In the genomic region with DNA sequence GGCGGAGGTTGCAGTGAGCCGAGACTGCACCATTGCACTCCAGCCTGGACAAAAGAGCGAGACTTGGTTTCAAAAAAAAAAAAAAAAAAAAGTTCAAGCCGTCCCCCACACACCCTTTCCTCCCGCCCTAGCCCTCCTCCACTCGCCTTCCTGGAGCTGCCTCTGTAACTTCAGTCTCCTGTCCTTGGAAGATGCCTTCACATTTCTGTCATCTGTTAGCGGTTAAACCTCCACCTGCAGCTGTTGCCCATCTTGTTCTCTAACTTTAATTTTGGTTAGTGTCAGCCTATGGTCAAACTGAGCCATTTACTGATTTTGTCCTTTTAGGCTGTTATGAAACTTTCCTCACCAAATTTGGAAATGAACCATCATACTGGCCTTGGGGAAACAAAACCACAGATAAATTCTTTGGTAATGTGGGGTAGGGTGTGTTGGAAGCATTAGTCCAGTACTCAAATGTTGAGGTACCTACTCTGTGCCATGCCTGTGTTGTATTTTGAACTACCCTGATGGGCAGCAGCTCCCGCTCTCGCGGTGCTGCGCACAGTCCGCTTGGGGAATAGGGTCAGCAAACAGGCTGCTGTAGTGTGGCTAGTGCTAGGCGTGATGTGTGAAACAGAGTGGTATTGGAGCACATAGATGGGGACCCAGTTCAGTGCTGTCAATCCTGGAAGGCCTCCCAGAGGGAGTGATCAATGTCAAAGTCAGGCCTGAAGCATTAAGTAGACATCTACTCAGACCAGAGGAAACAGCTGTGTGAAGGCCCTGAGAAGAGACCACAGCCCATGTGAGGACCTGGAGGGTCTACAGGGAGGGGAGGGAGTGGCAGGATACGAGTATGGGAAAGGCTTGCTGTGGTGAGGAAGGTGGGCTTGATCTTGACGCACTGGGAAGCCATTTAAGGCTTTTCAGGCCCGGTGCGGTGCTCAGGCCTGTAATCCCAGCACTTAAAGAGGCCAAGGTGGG, we compare ENCODE assay signal across 10 cellular contexts. TPM values are rescaled to one million over a fixed set of nuclear protein-coding genes. Genes with fewer than 3 reads are reported as not detected.
DNase-seq lines count a peak whose midpoint lies in the region; ATAC-seq and TF ChIP-seq lines count a peak whose summit lies in the region.
"Had no signal": no experiment of that assay in that cellular context is flagged by ENCODE, and none has a peak within 500 bp of the region (broad histone marks: within the 10 kb centered on the region; RNA-seq: fewer than 3 reads in every experiment).

No MANE protein-coding gene starts in this region.

- H3K4me1 Mint-ChIP-seq in activated T-cell treated with anti-CD3 and anti-CD28 coated beads, Interleukin-2, amount 50 U/mL, for 24 hours (ENCODE audit: low read depth), result peaks cover 32% of the 10 kb centered on the region
- no peaks in the 10 kb centered on the region for H3K4me1 Mint-ChIP-seq in WTC11
- H3K4me1 Mint-ChIP-seq in naive thymus-derived CD4-positive, alpha-beta T cell, result peaks cover 5 to 31% (median 13%) of the 10 kb centered on the region in 7 donors

- peak overlapping the region; percentile 4; the same call in 1 of the 2 replicates for H3K18ac ChIP-seq in IMR-90 (ENCODE audit: low read depth, low read length)

- peaks cover 9% of the 10 kb centered on the region; the same call in 1 of the 2 replicates for H3K9me1 ChIP-seq in IMR-90 (ENCODE audit: insufficient read depth, low read length)

- intact Hi-C loops in IMR-90 (cut with micrococcal nuclease), result loop anchor here (5.0 kb wide), 1 partner anchor 309 kb away; no protein-coding TSS in a partner anchor
- intact Hi-C loops in naive thymus-derived CD4-positive, alpha-beta T cell (cut with micrococcal nuclease), result loop anchor here (1.0 to 2.0 kb wide), 4 partner anchors 60 to 405 kb away; no protein-coding TSS in a partner anchor

- no peak overlapping the region for H3K56ac ChIP-seq in IMR-90 (ENCODE audit: extremely low read depth, insufficient read depth, low read length)

- no peak overlapping the region for H4K5ac ChIP-seq in IMR-90 (ENCODE audit: low read depth, low read length)

- in situ Hi-C loops in IMR-90 (cut with MboI; ENCODE audit: low sequenced_read_pairs), result no loop called here

- dilution Hi-C loops in IMR-90 (cut with HindIII; ENCODE audit: low sequenced_read_pairs, unreplicated experiment), result no loop called here

- H2AK9ac ChIP-seq in IMR-90 (replicated peaks; ENCODE audit: low read depth, low read length, poor library complexity), result peak overlapping the region; percentile 39

- CTCF ChIA-PET in IMR-90 (lab: Yijun Ruan, JAX), result interaction anchor here (0.6 kb wide), 1 partner anchor 29 kb away, joined by 7 read pairs; no protein-coding TSS in a partner anchor
- CTCF ChIA-PET in WTC11 (lab: Charles Lee), result interaction anchor here (0.7 to 1.6 kb wide), 6 partner anchors 61 to 351 kb away, joined by 3 to 6 read pairs (median 4); no protein-coding TSS in a partner anchor
- CTCF ChIA-PET in naive thymus-derived CD4-positive, alpha-beta T cell (lab: Charles Lee), result interaction anchor here (0.7 to 2.6 kb wide), 2 partner anchors 60 to 545 kb away, joined by 3 to 8 read pairs; no protein-coding TSS in a partner anchor

- H3K79me1 ChIP-seq in IMR-90 (ENCODE audit: low read depth in 1 of 2, low read length in 2 of 2), result peaks cover 2 to 15% of the 10 kb centered on the region in 2 experiments; a peak in 3 of 4 replicates

- H3K27me3 ChIP-seq in IMR-90 (ENCODE audit: control insufficient read depth, insufficient read depth, low read length), result no peaks in the 10 kb centered on the region
- H3K27me3 ChIP-seq in naive thymus-derived CD4-positive, alpha-beta T cell (ENCODE audit: control insufficient read depth in 2 of 2, insufficient read depth in 2 of 2, low read length in 2 of 2), result no peaks in the 10 kb centered on the region
- H3K27me3 ChIP-seq: colonic mucosa had no signal

- POLR2A ChIA-PET in IMR-90 (lab: Charles Lee; ENCODE audit: unreplicated experiment), result interaction anchor here (0.6 kb wide), 1 partner anchor 51 kb away, joined by 23 read pairs; no protein-coding TSS in a partner anchor
- POLR2A ChIA-PET in WTC11 (lab: Charles Lee), result interaction anchor here (0.7 kb wide), 1 partner anchor 428 kb away, joined by 3 read pairs; no protein-coding TSS in a partner anchor
- POLR2A ChIA-PET in naive thymus-derived CD4-positive, alpha-beta T cell (lab: Charles Lee), result interaction anchor here (0.5 to 0.6 kb wide), 2 partner anchors 53 to 145 kb away, joined by 3 read pairs; no protein-coding TSS in a partner anchor

- no peak overlapping the region for H3K4me2 ChIP-seq in IMR-90 (ENCODE audit: low read depth, low read length)

- 93% methylated on average over 6 of the region's 17 CpGs; no CpG with 5 or more reads in 1 of the 2 experiments for WGBS in IMR-90 (ENCODE audit: extremely low coverage in 2 of 2, insufficient read length in 1 of 2), 2 experiments

- H3K9ac ChIP-seq in IMR-90 (ENCODE audit: low read depth, low read length), result no peak overlapping the region

- peak overlapping the region; percentile 35 for H2BK5ac ChIP-seq in IMR-90 (ENCODE audit: low read depth, low read length, poor library complexity, severe bottlenecking)

- H4K91ac ChIP-seq in IMR-90 (ENCODE audit: insufficient read depth, low read depth, low read length), result peak overlapping the region; percentile 41; the same call in 1 of the 2 replicates

- H3K14ac ChIP-seq in IMR-90 (replicated peaks; ENCODE audit: low read depth, low read length), result 0 out of 2 replicates have a peak overlapping the region, but pooled peaks have one; percentile 0

- H3K27me3 Mint-ChIP-seq in activated T-cell treated with anti-CD3 and anti-CD28 coated beads, Interleukin-2, amount 50 U/mL, for 24 hours, result no peaks in the 10 kb centered on the region
- no peaks in the 10 kb centered on the region for H3K27me3 Mint-ChIP-seq in WTC11 (ENCODE audit: low read depth)
- H3K27me3 Mint-ChIP-seq in naive thymus-derived CD4-positive, alpha-beta T cell, result no peaks in the 10 kb centered on the region

- peak overlapping the region; percentile 66 for H2AFZ ChIP-seq in IMR-90 (replicated peaks; ENCODE audit: low read length, poor library complexity)

- no peak for TF ChIP-seq POLR2A in IMR-90 (IDR thresholded peaks at IDR 0.05; ENCODE audit: low read depth, low read length)

- no peaks in the 10 kb centered on the region for H3K9me3 Mint-ChIP-seq in activated T-cell treated with anti-CD3 and anti-CD28 coated beads, Interleukin-2, amount 50 U/mL, for 24 hours
- no peaks in the 10 kb centered on the region for H3K9me3 Mint-ChIP-seq in WTC11
- peaks cover 0 to 2% (median 0%) of the 10 kb centered on the region in 11 donors for H3K9me3 Mint-ChIP-seq in naive thymus-derived CD4-positive, alpha-beta T cell

- H3K27ac ChIP-seq in IMR-90 (ENCODE audit: insufficient read depth, low read length), result no peak overlapping the region
- H3K27ac ChIP-seq in naive thymus-derived CD4-positive, alpha-beta T cell (ENCODE audit: low read depth, low read length), result no peak overlapping the region
- H3K27ac ChIP-seq: colonic mucosa had no signal

- TF ChIP-seq CTCF in IMR-90 (conservative IDR thresholded peaks at IDR 0.05; ENCODE audit: low read depth, low read length) (no peak), WTC11 (IDR thresholded peaks at IDR 0.05) (no peak)

- 0 out of 4 replicates have a peak overlapping the region, but pooled peaks of 1 of the 2 experiments have one; percentile 2 for H4K8ac ChIP-seq in IMR-90 (ENCODE audit: low read depth in 2 of 2, low read length in 2 of 2)

- no peak for ATAC-seq in IMR-90 (ENCODE audit: low read depth)
- no peak for ATAC-seq in WTC11
- no peak for ATAC-seq in naive thymus-derived CD4-positive, alpha-beta T cell
- no peak for ATAC-seq in GM21360 (IDR thresholded peaks at IDR 0.05; ENCODE audit: unreplicated experiment)

- no TSS peak for BruUV-seq in IMR-90 (replicated peaks; lab: Mats Ljungman, UMichigan)

- H3K4me3 Mint-ChIP-seq in activated T-cell treated with anti-CD3 and anti-CD28 coated beads, Interleukin-2, amount 50 U/mL, for 24 hours, result no peak overlapping the region
- no peak overlapping the region for H3K4me3 Mint-ChIP-seq in WTC11
- no peak overlapping the region for H3K4me3 Mint-ChIP-seq in naive thymus-derived CD4-positive, alpha-beta T cell

- peak overlapping the region; percentile 69 for H3K4ac ChIP-seq in IMR-90 (ENCODE audit: low read depth, low read length)

- H2BK120ac ChIP-seq in IMR-90 (ENCODE audit: low read depth, low read length), result peak overlapping the region; percentile 36; the same call in 1 of the 2 replicates

- H3K27ac Mint-ChIP-seq in activated T-cell treated with anti-CD3 and anti-CD28 coated beads, Interleukin-2, amount 50 U/mL, for 24 hours, result peak overlapping the region; percentile 71
- H3K27ac Mint-ChIP-seq in WTC11, result 0 out of 2 replicates have a peak overlapping the region, but pooled peaks have one; percentile 37
- H3K27ac Mint-ChIP-seq in naive thymus-derived CD4-positive, alpha-beta T cell, result peak overlapping the region in 6 of 9 donors; percentile 45 to 84 (median 62)

- H3K36me3 Mint-ChIP-seq in activated T-cell treated with anti-CD3 and anti-CD28 coated beads, Interleukin-2, amount 50 U/mL, for 24 hours (ENCODE audit: low read depth), result peaks cover 80% of the 10 kb centered on the region
- peaks cover 11% of the 10 kb centered on the region for H3K36me3 Mint-ChIP-seq in WTC11
- peaks cover 3 to 25% (median 16%) of the 10 kb centered on the region in 5 donors for H3K36me3 Mint-ChIP-seq in naive thymus-derived CD4-positive, alpha-beta T cell

- no peaks in the 10 kb centered on the region for H3K9me3 ChIP-seq in IMR-90 (ENCODE audit: control insufficient read depth, insufficient read depth, low read length)
- no peaks in the 10 kb centered on the region for H3K9me3 ChIP-seq in naive thymus-derived CD4-positive, alpha-beta T cell (ENCODE audit: control insufficient read depth in 2 of 3, low read length in 3 of 3)
- H3K9me3 ChIP-seq: colonic mucosa had no signal

- TF ChIP-seq RAD21 in IMR-90 (IDR thresholded peaks at IDR 0.05; ENCODE audit: low read length), result no peak

- peaks cover 4% of the 10 kb centered on the region; the same call in 1 of the 2 replicates for H3K4me1 ChIP-seq in IMR-90 (ENCODE audit: control insufficient read depth, insufficient read depth, low read length)
- H3K4me1 ChIP-seq in naive thymus-derived CD4-positive, alpha-beta T cell (ENCODE audit: control insufficient read depth in 2 of 2, insufficient read depth in 2 of 2, low read length in 2 of 2), result no peaks in the 10 kb centered on the region
- H3K4me1 ChIP-seq: colonic mucosa had no signal

- peaks cover 9% of the 10 kb centered on the region; the same call in 1 of the 2 replicates for H3K36me3 ChIP-seq in IMR-90 (ENCODE audit: control insufficient read depth, insufficient read depth, low read length)
- peaks cover 0 to 22% (median 0%) of the 10 kb centered on the region in 3 experiments for H3K36me3 ChIP-seq in naive thymus-derived CD4-positive, alpha-beta T cell (ENCODE audit: control insufficient read depth in 2 of 3, insufficient read depth in 3 of 3, low read length in 3 of 3)
- H3K36me3 ChIP-seq: colonic mucosa had no signal

- no peaks in the 10 kb centered on the region for H4K20me1 ChIP-seq in IMR-90 (ENCODE audit: insufficient read depth, low read length)

- H2BK15ac ChIP-seq in IMR-90 (ENCODE audit: low read depth, low read length), result no peak overlapping the region

- H3K4me3 ChIP-seq in IMR-90 (ENCODE audit: insufficient read depth, low read depth, low read length), result no peak overlapping the region
- H3K4me3 ChIP-seq in naive thymus-derived CD4-positive, alpha-beta T cell (ENCODE audit: low read length), result no peak overlapping the region
- H3K4me3 ChIP-seq: colonic mucosa had no signal

- H2BK20ac ChIP-seq in IMR-90 (ENCODE audit: low read depth, low read length), result peak overlapping the region; percentile 66; the same call in 1 of the 2 replicates

- H2AK5ac ChIP-seq in IMR-90 (ENCODE audit: low read depth, low read length), result peak overlapping the region; percentile 70; the same call in 1 of the 2 replicates

- no peak for DNase-seq in activated T-cell treated with anti-CD3 and anti-CD28 coated beads, Interleukin-2, amount 50 U/mL, for 24 hours
- no peak for DNase-seq in activated T-cell treated with anti-CD3 and anti-CD28 coated beads, Interleukin-2, amount 50 U/mL, for 48 hours
- DNase-seq in IMR-90 (no peak), WTC11 (ENCODE audit: low spot score) (no peak), NCI-H2029 (lab: John Stamatoyannopoulos, UW) (no peak), iPS-NIHi7 (ENCODE audit: extremely low spot score) (no peak)
- no peak for DNase-seq in naive thymus-derived CD4-positive, alpha-beta T cell
- DNase-seq: NCI-H187 had no signal

- H3K23ac ChIP-seq in IMR-90 (ENCODE audit: low read depth, low read length), result peak overlapping the region; percentile 20

RNA-seq across cellular contexts. Expression of a gene that starts 26.9 kb away (rescaled TPM):
- total RNA-seq in IMR-90 (2012; rRNA removed), result 10.6 and 12.0 TPM in 2 replicates
- polyA plus RNA-seq in IMR-90 (2012; rRNA removed), result 10.6 and 12.5 TPM in 2 replicates
- polyA plus RNA-seq in IMR-90 (2012; cell fraction: cytosol; rRNA removed), result 5.4 and 6.0 TPM in 2 replicates
- polyA plus RNA-seq in IMR-90 (2012; cell fraction: nucleus; rRNA removed; ENCODE audit: low replicate concordance), result 6.3 and 26.3 TPM in 2 replicates
- total RNA-seq in WTC11 (2021), result 23.8 to 25.9 TPM (median 24.0 TPM) in 3 replicates
- total RNA-seq in naive thymus-derived CD4-positive, alpha-beta T cell, result 10 to 100 TPM; 11.8 to 28.1 (median 23.1) TPM
- 10 to 100 TPM; 19.1 to 27.1 TPM for polyA plus RNA-seq in naive thymus-derived CD4-positive, alpha-beta T cell

RNA-seq across cellular contexts. Expression of a gene that starts 34.7 kb away (rescaled TPM):
- total RNA-seq in IMR-90 (2012; rRNA removed), result 80.3 and 81.4 TPM in 2 replicates
- 39.6 and 50.9 TPM in 2 replicates for polyA plus RNA-seq in IMR-90 (2012; rRNA removed)
- 25.5 and 41.7 TPM in 2 replicates for polyA plus RNA-seq in IMR-90 (2012; cell fraction: cytosol; rRNA removed)
- 19.3 and 58.1 TPM in 2 replicates for polyA plus RNA-seq in IMR-90 (2012; cell fraction: nucleus; rRNA removed; ENCODE audit: low replicate concordance)
- total RNA-seq in WTC11 (2021), result 58.7 to 60.6 TPM (median 59.0 TPM) in 3 replicates
- total RNA-seq in naive thymus-derived CD4-positive, alpha-beta T cell, result 10 to 100 TPM; 22.1 to 41.7 (median 28.8) TPM
- 10 to 100 TPM; 26.3 to 29.1 TPM for polyA plus RNA-seq in naive thymus-derived CD4-positive, alpha-beta T cell

RNA-seq across cellular contexts. Expression of a gene that starts 40.0 kb away (rescaled TPM):
- 169 and 195 TPM in 2 replicates for total RNA-seq in IMR-90 (2012; rRNA removed)
- polyA plus RNA-seq in IMR-90 (2012; rRNA removed), result 173 and 187 TPM in 2 replicates
- 60.3 and 63.2 TPM in 2 replicates for polyA plus RNA-seq in IMR-90 (2012; cell fraction: cytosol; rRNA removed)
- 17.7 and 85.4 TPM in 2 replicates for polyA plus RNA-seq in IMR-90 (2012; cell fraction: nucleus; rRNA removed; ENCODE audit: low replicate concordance)
- 167 to 175 TPM (median 173 TPM) in 3 replicates for total RNA-seq in WTC11 (2021)
- 100 to 1,000 TPM in 1 of 5 experiments, 10 to 100 TPM in 4; 11.7 to 120 (median 35.4) TPM for total RNA-seq in naive thymus-derived CD4-positive, alpha-beta T cell
- polyA plus RNA-seq in naive thymus-derived CD4-positive, alpha-beta T cell, result 10 to 100 TPM; 70.7 to 87.5 TPM

RNA-seq across cellular contexts. Expression of a gene that starts 58.0 kb away (rescaled TPM):
- total RNA-seq in IMR-90 (2012; rRNA removed) (145 and 156 TPM in 2 replicates), WTC11 (2021) (177 to 213 TPM (median 178 TPM) in 3 replicates)
- 39.1 and 49.6 TPM in 2 replicates for polyA plus RNA-seq in IMR-90 (2012; rRNA removed)
- 11.3 and 13.5 TPM in 2 replicates for polyA plus RNA-seq in IMR-90 (2012; cell fraction: cytosol; rRNA removed)
- polyA plus RNA-seq in IMR-90 (2012; cell fraction: nucleus; rRNA removed; ENCODE audit: low replicate concordance), result 7.7 and 33.1 TPM in 2 replicates
- 100 to 1,000 TPM in 2 of 5 experiments, 10 to 100 TPM in 3; 87.8 to 137 (median 96.0) TPM for total RNA-seq in naive thymus-derived CD4-positive, alpha-beta T cell
- polyA plus RNA-seq in naive thymus-derived CD4-positive, alpha-beta T cell, result 10 to 100 TPM; 40.5 to 60.8 TPM
